26 cellular contexts compared by ENCODE assay signal in the genomic region with DNA sequence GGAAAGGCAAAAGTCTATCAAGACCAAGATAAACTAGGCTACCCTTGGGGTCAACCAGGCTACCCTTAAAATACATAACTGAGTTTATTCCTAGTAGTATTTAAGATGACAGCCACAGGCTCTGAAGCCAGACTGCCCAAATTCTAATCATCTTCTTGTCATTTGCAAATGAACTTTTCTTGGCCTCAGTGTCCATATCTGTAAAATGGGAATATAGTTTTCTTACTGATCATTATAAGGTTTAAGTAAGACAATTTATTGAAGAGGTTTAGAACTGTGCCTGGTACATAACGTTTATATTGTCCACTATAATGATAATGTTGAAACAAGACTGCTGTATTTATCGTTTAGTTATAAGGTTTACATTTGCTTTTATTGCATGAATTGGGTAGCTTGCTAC.
"Had no signal": no experiment of that assay in that cellular context is flagged by ENCODE, and none has a peak within 500 bp of the region (broad histone marks: within the 10 kb centered on the region; RNA-seq: fewer than 3 reads in every experiment).

No MANE protein-coding gene starts in this region.

- H3K36me3 Mint-ChIP-seq: natural killer cell treated with Interleukin-12 subunit alpha and Interleukin-12 subunit beta and Interleukin-15 and Interleukin-18, amount 100 ng/mL, for 72 hours; stimulated activated effector memory CD8-positive, alpha-beta T cell treated with anti-CD3 and anti-CD28 coated beads, Interleukin-12 subunit alpha, Interleukin-12 subunit beta, amount 100 ng/mL, for 72 hours had no signal

- H3K27ac ChIP-seq: colonic mucosa, foreskin keratinocyte, lower lobe of right lung, neutrophil, pancreas, stomach, testis, tibial artery had no signal

- ATAC-seq: foreskin keratinocyte; left colon; lower lobe of right lung; natural killer cell treated with Interleukin-12 subunit alpha and Interleukin-12 subunit beta and Interleukin-15 and Interleukin-18, amount 100 ng/mL, for 72 hours; pancreas; stimulated activated effector memory CD8-positive, alpha-beta T cell treated with anti-CD3 and anti-CD28 coated beads, Interleukin-12 subunit alpha, Interleukin-12 subunit beta, amount 100 ng/mL, for 72 hours had no signal

- H3K36me3 ChIP-seq: colonic mucosa, lower lobe of right lung, neutrophil, pancreas had no signal

- H3K27me3 ChIP-seq: colonic mucosa, esophagus muscularis mucosa, pancreas, stomach, testis, tibial artery had no signal

- H3K9me3 ChIP-seq: colonic mucosa, esophagus muscularis mucosa, heart right ventricle, lower lobe of right lung, neutrophil, pancreas, stomach, testis, tibial artery had no signal

- DNase-seq: colonic mucosa; dermis blood vessel endothelial cell; effector memory CD4-positive, alpha-beta T cell; foreskin keratinocyte; glutamatergic neuron; heart right ventricle; hypothalamus; immature natural killer cell; islet precursor cell; kidney glomerular epithelial cell; left colon; left ventricle myocardium superior; lower lobe of right lung; pancreas; stimulated activated CD4-positive, alpha-beta T cell treated with anti-CD3 and anti-CD28 coated beads, Interleukin-2, amount 100 ng/mL, for 24 hours; stimulated activated CD4-positive, alpha-beta T cell treated with anti-CD3 and anti-CD28 coated beads, Interleukin-4, amount 100 ng/mL, for 24 hours; stimulated activated naive CD4-positive, alpha-beta T cell treated with Interleukin-2 at 50 U/mL for 16 hours; stomach; testis; tibial artery had no signal

- H3K27ac Mint-ChIP-seq: immature natural killer cell; natural killer cell treated with Interleukin-12 subunit alpha and Interleukin-12 subunit beta and Interleukin-15 and Interleukin-18, amount 100 ng/mL, for 72 hours; stimulated activated effector memory CD8-positive, alpha-beta T cell treated with anti-CD3 and anti-CD28 coated beads, Interleukin-12 subunit alpha, Interleukin-12 subunit beta, amount 100 ng/mL, for 72 hours; type B pancreatic cell had no signal

- H3K4me1 ChIP-seq: foreskin keratinocyte, testis had no signal

- H3K4me3 Mint-ChIP-seq: immature natural killer cell; natural killer cell treated with Interleukin-12 subunit alpha and Interleukin-12 subunit beta and Interleukin-15 and Interleukin-18, amount 100 ng/mL, for 72 hours; neural crest cell; stimulated activated effector memory CD8-positive, alpha-beta T cell treated with anti-CD3 and anti-CD28 coated beads, Interleukin-12 subunit alpha, Interleukin-12 subunit beta, amount 100 ng/mL, for 72 hours; type B pancreatic cell had no signal

- H3K4me3 ChIP-seq: colonic mucosa, esophagus muscularis mucosa, heart right ventricle, lower lobe of right lung, pancreas, stomach, testis, tibial artery had no signal

- H3K9me3 Mint-ChIP-seq: immature natural killer cell; natural killer cell treated with Interleukin-12 subunit alpha and Interleukin-12 subunit beta and Interleukin-15 and Interleukin-18, amount 100 ng/mL, for 72 hours; neural crest cell; stimulated activated effector memory CD8-positive, alpha-beta T cell treated with anti-CD3 and anti-CD28 coated beads, Interleukin-12 subunit alpha, Interleukin-12 subunit beta, amount 100 ng/mL, for 72 hours had no signal

- H3K4me1 Mint-ChIP-seq: neural crest cell had no signal
